2 cellular contexts compared by ENCODE assay signal in the genomic region with DNA sequence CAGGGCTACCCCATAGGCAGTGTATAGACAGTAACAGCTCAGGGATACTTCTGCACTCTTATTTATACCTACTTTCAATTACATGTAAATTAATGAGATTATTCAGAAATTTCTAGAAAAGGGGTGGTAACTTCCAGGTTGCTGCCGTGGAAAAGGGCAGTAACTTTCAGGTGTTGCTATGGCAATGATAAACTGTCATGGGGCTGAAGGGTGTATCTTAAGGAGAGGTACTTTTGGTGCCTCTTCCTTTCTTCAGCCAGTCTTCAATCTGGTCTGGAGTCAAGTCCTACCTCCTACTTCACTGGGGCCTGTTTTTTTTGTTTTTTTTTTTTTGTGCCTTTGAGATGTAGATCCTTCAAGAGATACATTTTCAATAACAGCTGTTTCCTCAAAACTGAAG.
TF ChIP-seq lines count a peak whose summit lies in the region.

No MANE protein-coding gene starts in this region.

TF ChIP-seq in HCT116, 20 proteins besides CTCF, POLR2A, EP300 and RAD21:
- TF ChIP-seq ELF1 (IDR thresholded peaks at IDR 0.05; ENCODE audit: borderline replicate concordance, low read depth) (no peak), EGR1 (IDR thresholded peaks at IDR 0.05; ENCODE audit: low read depth) (no peak), SIN3A (IDR thresholded peaks at IDR 0.05; ENCODE audit: low read depth) (no peak), REST (IDR thresholded peaks at IDR 0.05; ENCODE audit: low read depth) (no peak), JUND (IDR thresholded peaks at IDR 0.05) (no peak), SP1 (IDR thresholded peaks at IDR 0.05; ENCODE audit: low read depth) (no peak), FOSL1 (IDR thresholded peaks at IDR 0.05; ENCODE audit: low read depth) (no peak), CEBPB (IDR thresholded peaks at IDR 0.05; ENCODE audit: low read depth) (no peak), YY1 (IDR thresholded peaks at IDR 0.05; ENCODE audit: extremely low read depth, insufficient replicate concordance, low read depth, low read length) (no peak), TCF7L2 (IDR thresholded peaks at IDR 0.05; ENCODE audit: borderline replicate concordance, extremely low read depth, insufficient read depth, insufficient read length) (no peak), EZH2phosphoT487 (IDR thresholded peaks at IDR 0.05; ENCODE audit: borderline replicate concordance) (no peak), ZNF274 (IDR thresholded peaks at IDR 0.05; ENCODE audit: low read depth, low read length) (no peak), EZH2 (IDR thresholded peaks at IDR 0.05) (no peak), SRF (IDR thresholded peaks at IDR 0.05; ENCODE audit: low read depth) (no peak)
- TF ChIP-seq, protein P1, sequence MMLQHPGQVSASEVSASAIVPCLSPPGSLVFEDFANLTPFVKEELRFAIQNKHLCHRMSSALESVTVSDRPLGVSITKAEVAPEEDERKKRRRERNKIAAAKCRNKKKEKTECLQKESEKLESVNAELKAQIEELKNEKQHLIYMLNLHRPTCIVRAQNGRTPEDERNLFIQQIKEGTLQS (IDR thresholded peaks at IDR 0.05) = no peak
- TF ChIP-seq, protein P2, sequence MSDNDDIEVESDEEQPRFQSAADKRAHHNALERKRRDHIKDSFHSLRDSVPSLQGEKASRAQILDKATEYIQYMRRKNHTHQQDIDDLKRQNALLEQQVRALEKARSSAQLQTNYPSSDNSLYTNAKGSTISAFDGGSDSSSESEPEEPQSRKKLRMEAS (IDR thresholded peaks at IDR 0.05) = no peak

TF ChIP-seq in K562, 482 proteins besides CTCF, POLR2A, EP300 and RAD21:
- TF ChIP-seq RFX1 (IDR thresholded peaks at IDR 0.05) (peak; percentile 49), CBFB (CRISPR knock-in tag; IDR thresholded peaks at IDR 0.05) (no peak)
TF ChIP-seq in K562: peak in this region for 1.
